In the genomic region with DNA sequence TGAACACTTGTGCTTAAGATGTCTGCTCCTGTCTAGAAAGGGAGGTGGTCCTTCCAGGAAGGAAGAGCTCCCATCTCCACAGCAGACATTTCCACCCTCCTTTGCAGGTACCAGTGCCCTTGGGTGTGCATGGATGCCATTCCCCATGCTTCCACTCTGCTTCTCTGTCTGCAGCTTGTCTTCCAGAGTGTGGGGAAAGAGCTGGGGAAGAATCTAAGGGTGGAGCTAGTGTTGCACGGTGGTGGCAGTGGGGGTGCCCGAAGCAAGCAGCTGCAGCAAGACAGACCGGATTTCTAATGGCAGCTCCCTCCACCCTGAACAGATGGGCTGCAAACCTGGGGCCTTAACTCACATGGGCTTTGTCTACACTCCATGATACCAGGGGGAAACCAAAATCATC, we compare ENCODE assay signal across 19 cellular contexts. TPM values are rescaled to one million over a fixed set of nuclear protein-coding genes. Genes with fewer than 3 reads are reported as not detected.
"Had no signal": no experiment of that assay in that cellular context is flagged by ENCODE, and none has a peak within 500 bp of the region (broad histone marks: within the 10 kb centered on the region; RNA-seq: fewer than 3 reads in every experiment).

No MANE protein-coding gene starts in this region.

- ATAC-seq: activated naive CD4-positive, alpha-beta T cell treated with anti-CD3 and anti-CD28 coated beads, Interleukin-2, amount 50 U/mL, for 72 hours; body of pancreas; lower lobe of right lung; naive thymus-derived CD4-positive, alpha-beta T cell; right cardiac atrium had no signal

- DNase-seq: activated CD4-positive, alpha-beta T cell treated with anti-CD3 and anti-CD28 coated beads, Interleukin-2, amount 50 U/mL, for 1 hour; activated effector memory CD4-positive, alpha-beta T cell treated with Interleukin-2 at 50 U/mL for 16 hours; activated T-cell treated with anti-CD3 and anti-CD28 coated beads, Interleukin-2, amount 50 U/mL, for 24 hours; amniotic stem cell; body of pancreas; central memory CD4-positive, alpha-beta T cell; erythroblast; lower lobe of right lung; midbrain; naive thymus-derived CD4-positive, alpha-beta T cell; posterior cingulate gyrus; right cardiac atrium; tibial artery had no signal

- H3K9me3 ChIP-seq: body of pancreas, lower lobe of right lung, neutrophil, tibial artery had no signal

- H3K36me3 ChIP-seq: lower lobe of right lung, neutrophil, tibial artery had no signal

- H3K4me3 Mint-ChIP-seq: activated T-cell treated with anti-CD3 and anti-CD28 coated beads, Interleukin-2, amount 50 U/mL, for 24 hours; dendritic cell treated with granulocyte-macrophage colony-stimulating factor and Interleukin-4, amounts not matched to agents 40 ng/mL and 50 ng/mL, for 4 days; naive thymus-derived CD4-positive, alpha-beta T cell had no signal

- H3K27ac Mint-ChIP-seq: activated naive CD4-positive, alpha-beta T cell treated with anti-CD3 and anti-CD28 coated beads, Interleukin-2, amount 50 U/mL, for 72 hours; activated T-cell treated with anti-CD3 and anti-CD28 coated beads, Interleukin-2, amount 50 U/mL, for 24 hours; dendritic cell treated with granulocyte-macrophage colony-stimulating factor and Interleukin-4, amounts not matched to agents 40 ng/mL and 50 ng/mL, for 4 days; naive thymus-derived CD4-positive, alpha-beta T cell had no signal

- H3K9me3 Mint-ChIP-seq: activated naive CD4-positive, alpha-beta T cell treated with anti-CD3 and anti-CD28 coated beads, Interleukin-2, amount 50 U/mL, for 72 hours; activated T-cell treated with anti-CD3 and anti-CD28 coated beads, Interleukin-2, amount 50 U/mL, for 24 hours; dendritic cell treated with granulocyte-macrophage colony-stimulating factor and Interleukin-4, amounts not matched to agents 40 ng/mL and 50 ng/mL, for 4 days had no signal

- H3K4me3 ChIP-seq: body of pancreas, hepatocyte, lower lobe of right lung, smooth muscle cell, tibial artery had no signal

RNA-seq across cellular contexts. Expression of a gene that starts 22.6 kb away (rescaled TPM):
- total RNA-seq: activated naive CD4-positive, alpha-beta T cell treated with anti-CD3 and anti-CD28 coated beads, Interleukin-2, amount 50 U/mL, for 72 hours; body of pancreas; lower lobe of right lung; naive thymus-derived CD4-positive, alpha-beta T cell; right cardiac atrium; T-helper 1 cell treated with Interleukin-12 subunit alpha and Interleukin-12 subunit beta and Interleukin-4 antibody, amounts not matched to agents 30 ng/mL and 1 ng/mL, for 36 hours had no signal
- polyA plus RNA-seq: naive thymus-derived CD4-positive, alpha-beta T cell; right cardiac atrium had no signal

RNA-seq across cellular contexts. Expression of a gene that starts 28.2 kb away (rescaled TPM):
- total RNA-seq: activated naive CD4-positive, alpha-beta T cell treated with anti-CD3 and anti-CD28 coated beads, Interleukin-2, amount 50 U/mL, for 72 hours; body of pancreas; hepatocyte; lower lobe of right lung; naive thymus-derived CD4-positive, alpha-beta T cell; right cardiac atrium; T-helper 1 cell treated with Interleukin-12 subunit alpha and Interleukin-12 subunit beta and Interleukin-4 antibody, amounts not matched to agents 30 ng/mL and 1 ng/mL, for 36 hours had no signal
- polyA plus RNA-seq: naive thymus-derived CD4-positive, alpha-beta T cell; right cardiac atrium had no signal

RNA-seq across cellular contexts. Expression of a gene that starts 28.9 kb away (rescaled TPM):
- total RNA-seq: activated naive CD4-positive, alpha-beta T cell treated with anti-CD3 and anti-CD28 coated beads, Interleukin-2, amount 50 U/mL, for 72 hours; body of pancreas; hepatocyte; lower lobe of right lung; naive thymus-derived CD4-positive, alpha-beta T cell; right cardiac atrium; smooth muscle cell; T-helper 1 cell treated with Interleukin-12 subunit alpha and Interleukin-12 subunit beta and Interleukin-4 antibody, amounts not matched to agents 30 ng/mL and 1 ng/mL, for 36 hours had no signal
- polyA plus RNA-seq: hepatocyte; naive thymus-derived CD4-positive, alpha-beta T cell; right cardiac atrium had no signal
